ENCODE assay signal across 11 cellular contexts in the genomic region with DNA sequence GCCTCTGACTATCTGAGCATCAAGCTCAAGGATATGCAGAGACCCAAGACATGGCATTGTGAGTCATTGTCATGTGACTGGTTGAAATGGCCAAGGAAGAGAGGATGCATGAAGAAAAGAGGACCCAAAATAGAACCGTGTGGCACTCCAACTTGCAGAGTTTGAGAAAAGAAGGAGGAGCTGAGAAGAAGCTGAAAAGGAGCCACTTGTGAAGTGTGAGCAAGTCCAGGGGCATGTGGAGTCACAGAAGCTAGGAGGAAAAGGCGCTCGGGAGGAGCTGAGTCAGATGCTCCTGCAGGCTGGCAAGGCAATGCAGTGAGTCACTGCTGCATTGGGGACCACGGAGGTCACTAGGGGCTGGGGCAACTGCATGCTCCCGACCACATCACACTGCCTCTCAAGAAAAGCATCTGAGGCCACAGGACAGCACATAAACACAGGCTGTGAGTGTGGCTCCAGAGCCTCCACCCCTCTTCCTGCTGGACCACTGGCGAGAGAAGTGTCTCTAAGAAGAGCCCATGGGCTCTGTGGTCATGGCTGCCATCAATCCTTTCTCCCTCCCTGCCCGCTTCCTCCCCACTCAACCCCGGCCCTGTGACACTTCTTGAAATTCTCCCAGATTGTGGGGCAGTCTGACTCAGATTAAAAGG.
DNase-seq lines count a peak whose midpoint lies in the region; ATAC-seq and TF ChIP-seq lines count a peak whose summit lies in the region.
"Had no signal": no experiment of that assay in that cellular context is flagged by ENCODE, and none has a peak within 500 bp of the region (broad histone marks: within the 10 kb centered on the region; RNA-seq: fewer than 3 reads in every experiment).

No MANE protein-coding gene starts in this region.

- H3K27ac Mint-ChIP-seq in T-cell = no peak overlapping the region
- H3K27ac Mint-ChIP-seq: memory B cell had no signal

- peak; percentile 77 for DNase-seq in NK-92 treated with Interleukin-12 subunit alpha and Interleukin-12 subunit beta, amount 100 ng/mL, for 24 hours (lab: John Stamatoyannopoulos, UW)
- no peak for DNase-seq in NK-92 (lab: John Stamatoyannopoulos, UW; ENCODE audit: unreplicated experiment)
- peak; percentile 69 for DNase-seq in SW480 (ENCODE audit: low spot score)
- peak; percentile 50 for DNase-seq in fibroblast of pulmonary artery (ENCODE audit: low read depth)
- peak; percentile 45 for DNase-seq in stimulated activated CD8-positive, alpha-beta memory T cell treated with anti-CD3 and anti-CD28 coated beads, Interleukin-15, amount 100 ng/mL, for 48 hours (ENCODE audit: low read depth in 2 of 2)
- DNase-seq in Karpas-422 = no peak
- DNase-seq in activated effector memory CD4-positive, alpha-beta T cell treated with Interleukin-2 at 50 U/mL for 16 hours = no peak
- no peak for DNase-seq in T-cell

- H3K4me3 ChIP-seq in fibroblast of pulmonary artery (replicated peaks; ENCODE audit: low read depth, low read length) = no peak overlapping the region
- no peak overlapping the region for H3K4me3 ChIP-seq in Karpas-422 (ENCODE audit: low read length)

- H3K27ac ChIP-seq in Karpas-422 (ENCODE audit: low read length) = no peak overlapping the region

- no peaks in the 10 kb centered on the region for H3K27me3 ChIP-seq in Karpas-422 (ENCODE audit: low read length)

- no peaks in the 10 kb centered on the region for H3K36me3 ChIP-seq in Karpas-422 (ENCODE audit: insufficient read depth, low read length)

- H3K27me3 Mint-ChIP-seq in T-cell = peaks cover 22 to 31% of the 10 kb centered on the region in 2 donors

- no peak overlapping the region for H3K9ac ChIP-seq in Karpas-422 (ENCODE audit: low read length)

- no peak overlapping the region for H3K4me2 ChIP-seq in Karpas-422 (ENCODE audit: low read depth, low read length, poor library complexity, severe bottlenecking)

- no peaks in the 10 kb centered on the region for H3K4me1 Mint-ChIP-seq in T-cell
- H3K4me1 Mint-ChIP-seq: memory B cell had no signal

- no peaks in the 10 kb centered on the region for H3K4me1 ChIP-seq in Karpas-422 (ENCODE audit: low read length)

- no peak for TF ChIP-seq CTCF in fibroblast of pulmonary artery (IDR thresholded peaks at IDR 0.05; ENCODE audit: low read length, missing control alignments)

- H3K4me3 Mint-ChIP-seq in T-cell = no peak overlapping the region
- H3K4me3 Mint-ChIP-seq: brain, memory B cell had no signal

- H3K79me2 ChIP-seq in Karpas-422 (ENCODE audit: low read length) = no peaks in the 10 kb centered on the region

- CTCF ChIA-PET in T-cell (lab: Charles Lee) = no interaction called here

- POLR2A ChIA-PET in T-cell (lab: Charles Lee) = no interaction called here

- H3K9me2 ChIP-seq in Karpas-422 (replicated peaks; ENCODE audit: insufficient read depth, low read length) = no peaks in the 10 kb centered on the region

- ATAC-seq in T-cell (replicated peaks in 1 of 4) = no peak
- ATAC-seq: Right ventricle myocardium inferior had no signal

- H4K20me1 ChIP-seq in Karpas-422 (ENCODE audit: insufficient read depth, low read depth, low read length) = no peaks in the 10 kb centered on the region

- H3K9me3 Mint-ChIP-seq in T-cell = peaks cover 0 to 5% (median 0%) of the 10 kb centered on the region in 3 donors

- no peak overlapping the region for H2AFZ ChIP-seq in Karpas-422 (ENCODE audit: low read length)

- no peaks in the 10 kb centered on the region for H3K36me3 Mint-ChIP-seq in T-cell
- H3K36me3 Mint-ChIP-seq: brain, memory B cell had no signal

- H3K9me3 ChIP-seq in Karpas-422 (ENCODE audit: low read length) = no peaks in the 10 kb centered on the region

Comparison
In these comparisons a context has a peak if more than half of its experiments do, and no peak if none do; other contexts are left out.
1. DNase-seq: peak in NK-92 treated with Interleukin-12 subunit alpha and Interleukin-12 subunit beta, amount 100 ng/mL, for 24 hours (single experiment), SW480 (single experiment), fibroblast of pulmonary artery (single experiment) and stimulated activated CD8-positive, alpha-beta memory T cell treated with anti-CD3 and anti-CD28 coated beads, Interleukin-15, amount 100 ng/mL, for 48 hours (2 of 2); none in NK-92 (single experiment), Karpas-422 (single experiment), activated effector memory CD4-positive, alpha-beta T cell treated with Interleukin-2 at 50 U/mL for 16 hours (single experiment) and T-cell (0 of 34).